Comparison of ENCODE assay signal across 12 cellular contexts in the genomic region with DNA sequence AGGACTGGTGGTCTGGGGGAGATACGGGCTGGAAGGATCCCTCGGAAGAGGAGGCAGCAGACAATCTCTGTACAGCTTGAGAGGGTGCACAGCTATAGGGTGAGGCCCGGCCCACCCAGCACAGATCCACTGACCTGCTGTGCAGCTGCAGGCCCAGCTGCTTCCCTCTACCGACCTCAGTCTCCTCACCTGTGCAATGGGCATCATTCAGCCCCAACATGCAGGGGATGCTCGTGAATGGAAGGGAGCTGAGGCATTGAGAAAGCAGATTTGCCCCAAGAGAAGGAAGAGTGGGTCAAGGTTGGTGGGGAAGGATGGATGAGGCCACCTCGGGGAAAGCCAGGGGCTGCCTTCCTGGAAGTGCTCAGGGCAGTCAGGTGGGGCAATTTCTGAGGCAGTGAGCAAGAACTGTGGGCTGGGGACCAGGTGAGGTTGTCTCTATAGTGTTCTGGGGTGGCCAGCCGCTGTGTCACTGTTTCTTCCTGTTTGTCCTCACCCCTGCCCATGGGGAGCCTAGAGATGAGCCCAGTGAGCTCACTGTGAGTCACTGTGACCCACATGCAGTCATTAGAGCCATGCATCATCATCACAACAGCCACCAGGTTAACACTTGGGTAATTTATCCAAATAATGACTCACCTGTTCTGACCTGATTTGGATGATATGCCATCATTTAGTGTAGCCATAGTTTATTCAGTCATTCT. TPM values are rescaled to one million over a fixed set of nuclear protein-coding genes. Genes with fewer than 3 reads are reported as not detected.
DNase-seq lines count a peak whose midpoint lies in the region; ATAC-seq and TF ChIP-seq lines count a peak whose summit lies in the region.
"Had no signal": no experiment of that assay in that cellular context is flagged by ENCODE, and none has a peak within 500 bp of the region (broad histone marks: within the 10 kb centered on the region; RNA-seq: fewer than 3 reads in every experiment).

No MANE protein-coding gene starts in this region.

- 57 to 64% (median 60%) methylated on average over 7 of the region's 7 CpGs for WGBS in ovary, 3 donors

- ATAC-seq in HG03565 (IDR thresholded peaks at IDR 0.05; ENCODE audit: unreplicated experiment), result no peak
- ATAC-seq in HG02885 (IDR thresholded peaks at IDR 0.05; ENCODE audit: poor library complexity, unreplicated experiment), result no peak

- DNase-seq in activated T-cell treated with anti-CD3 and anti-CD28 coated beads for 48 hours (ENCODE audit: low read depth), result peak; percentile 12
- DNase-seq in activated T-cell treated with anti-CD3 and anti-CD28 coated beads for 4 hours, result no peak
- DNase-seq in RKO (ENCODE audit: low spot score), result peak; percentile 74
- peak; percentile 23 for DNase-seq in epithelial cell of proximal tubule (ENCODE audit: low read depth)
- peak; percentile 15 to 19 for DNase-seq in stimulated activated CD8-positive, alpha-beta memory T cell treated with anti-CD3 and anti-CD28 coated beads, Interleukin-15, amount 100 ng/mL, for 48 hours (ENCODE audit: low read depth in 2 of 2)
- no peak for DNase-seq in ovary
- DNase-seq: hypothalamus, NCI-H2081 treated with DMSO at 0.1 percent for 48 hours had no signal

- TF ChIP-seq CTCF in epithelial cell of proximal tubule (conservative IDR thresholded peaks at IDR 0.05; ENCODE audit: low read depth, low read length), result no peak
- TF ChIP-seq CTCF in ovary (IDR thresholded peaks at IDR 0.05), result no peak

- TF ChIP-seq EP300 in ovary (IDR thresholded peaks at IDR 0.05), result no peak

- no peaks in the 10 kb centered on the region for H3K36me3 ChIP-seq in ovary

- no peak overlapping the region for H3K4me3 ChIP-seq in epithelial cell of proximal tubule (ENCODE audit: low read depth, low read length)
- H3K4me3 ChIP-seq in ovary, result no peak overlapping the region

- H3K4me1 ChIP-seq in ovary (ENCODE audit: insufficient read depth), result no peaks in the 10 kb centered on the region

- H3K27ac ChIP-seq in ovary, result no peak overlapping the region

- intact Hi-C loops in ovary (cut with DNase I), result no loop called here

- no peak for TF ChIP-seq POLR2A in ovary (IDR thresholded peaks at IDR 0.05)

- no peaks in the 10 kb centered on the region for H3K27me3 ChIP-seq in ovary

- no peaks in the 10 kb centered on the region for H3K9me3 ChIP-seq in ovary

RNA-seq across cellular contexts. Expression of a gene that starts 22.2 kb away (rescaled TPM):
- total RNA-seq in epithelial cell of proximal tubule (not detected in 2 replicates), ovary (not detected)
- not detected for polyA plus RNA-seq in ovary
- total RNA-seq: progenitor cell of endocrine pancreas, ureter had no signal

Comparison
In these comparisons a context has a peak if more than half of its experiments do, and no peak if none do; other contexts are left out.
1. DNase-seq: peak in activated T-cell treated with anti-CD3 and anti-CD28 coated beads for 48 hours (single experiment), RKO (single experiment), epithelial cell of proximal tubule (single experiment) and stimulated activated CD8-positive, alpha-beta memory T cell treated with anti-CD3 and anti-CD28 coated beads, Interleukin-15, amount 100 ng/mL, for 48 hours (2 of 2); none in activated T-cell treated with anti-CD3 and anti-CD28 coated beads for 4 hours (single experiment) and ovary (0 of 5).